Comparison of ENCODE assay signal across 35 cellular contexts in the genomic region with DNA sequence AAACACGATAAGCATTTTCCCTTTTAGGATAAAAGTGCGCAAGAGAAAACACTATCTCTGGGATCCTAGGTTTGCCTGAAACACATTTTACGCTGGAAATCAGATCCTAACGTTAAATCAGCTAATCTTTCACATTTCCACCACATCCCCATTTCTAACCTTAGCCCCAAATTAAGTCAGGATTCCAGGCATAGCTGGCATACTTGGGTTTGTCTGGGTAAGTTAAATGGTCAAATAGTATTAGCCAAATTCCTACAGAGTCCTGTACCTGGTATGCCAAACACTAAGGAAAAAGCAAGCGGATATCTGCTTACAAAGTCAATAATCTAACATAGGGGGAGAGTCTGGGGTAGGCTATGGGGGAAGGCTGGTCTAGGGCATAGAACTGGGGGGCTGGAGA.
A peak's percentile ranks its signal among the peaks of the same experiment; 100 is the strongest.
DNase-seq lines count a peak whose midpoint lies in the region; ATAC-seq and TF ChIP-seq lines count a peak whose summit lies in the region.
"Had no signal": no experiment of that assay in that cellular context is flagged by ENCODE, and none has a peak within 500 bp of the region (broad histone marks: within the 10 kb centered on the region; RNA-seq: fewer than 3 reads in every experiment).

No MANE protein-coding gene starts in this region.

- H2AFZ ChIP-seq in GM23338, result no peak overlapping the region; the same call in 1 of the 2 replicates

- no peaks in the 10 kb centered on the region for H3K9me3 ChIP-seq in iPS-20b (ENCODE audit: insufficient read depth, low read depth, low read length)
- H3K9me3 ChIP-seq: A549, upper lobe of left lung had no signal

- no peaks in the 10 kb centered on the region for H3F3A ChIP-seq in GM23338 (replicated peaks; ENCODE audit: low read depth)

- ATAC-seq in GM23338 (peak; percentile 90), WTC11 (peak; percentile 94)
- ATAC-seq in activated naive CD4-positive, alpha-beta T cell treated with anti-CD3 and anti-CD28 coated beads, Interleukin-2, amount 50 U/mL, for 72 hours, result no peak
- ATAC-seq in naive thymus-derived CD8-positive, alpha-beta T cell, result no peak
- ATAC-seq: A549; stimulated activated memory B cell treated with anti-CD40 and anti-IgM and Interleukin-4, amounts not matched to agents 10 μg/mL and 1 μg/mL and 100 μg/mL, for 72 hours had no signal

- no peaks in the 10 kb centered on the region for H3K9me3 Mint-ChIP-seq in GM23338
- peaks cover 8% of the 10 kb centered on the region; the same call in 1 of the 2 replicates for H3K9me3 Mint-ChIP-seq in WTC11
- peaks cover 10% of the 10 kb centered on the region for H3K9me3 Mint-ChIP-seq in progenitor cell of endocrine pancreas (ENCODE audit: low read depth)
- no peaks in the 10 kb centered on the region for H3K9me3 Mint-ChIP-seq in activated naive CD4-positive, alpha-beta T cell treated with anti-CD3 and anti-CD28 coated beads, Interleukin-2, amount 50 U/mL, for 72 hours
- peaks cover 0 to 7% (median 0%) of the 10 kb centered on the region in 9 donors for H3K9me3 Mint-ChIP-seq in naive thymus-derived CD8-positive, alpha-beta T cell
- H3K9me3 Mint-ChIP-seq: activated naive CD8-positive, alpha-beta T cell treated with anti-CD3 and anti-CD28 coated beads for 36 hours; stimulated activated memory B cell treated with anti-CD40 and anti-IgM and Interleukin-4, amounts not matched to agents 10 μg/mL and 1 μg/mL and 100 μg/mL, for 72 hours had no signal

- H3K79me2 ChIP-seq in GM23338 (replicated peaks; ENCODE audit: insufficient read depth), result no peaks in the 10 kb centered on the region

- H3K4me2 ChIP-seq in GM23338, result no peak overlapping the region
- H3K4me2 ChIP-seq: A549 had no signal

- H3K4me1 ChIP-seq in GM23338 (ENCODE audit: insufficient read depth) (peaks cover 28% of the 10 kb centered on the region), iPS-20b (ENCODE audit: insufficient read depth, low read length) (peaks cover 20% of the 10 kb centered on the region)
- H3K4me1 ChIP-seq: A549, SJSA1, upper lobe of left lung had no signal

- CTCF ChIA-PET in WTC11 (lab: Charles Lee), result interaction anchor here (0.5 to 1.2 kb wide), 5 partner anchors 8 to 352 kb away, joined by 3 to 4 read pairs (median 3); no protein-coding TSS in a partner anchor

- H3K27me3 ChIP-seq in GM23338 (ENCODE audit: insufficient read depth), result no peaks in the 10 kb centered on the region
- H3K27me3 ChIP-seq in iPS-20b (ENCODE audit: insufficient read depth, low read length), result no peaks in the 10 kb centered on the region
- H3K27me3 ChIP-seq: SJSA1, upper lobe of left lung had no signal

- H3K4me3 Mint-ChIP-seq in GM23338 (no peak overlapping the region), WTC11 (no peak overlapping the region), progenitor cell of endocrine pancreas (ENCODE audit: low read depth) (no peak overlapping the region)
- H3K4me3 Mint-ChIP-seq in naive thymus-derived CD8-positive, alpha-beta T cell, result no peak overlapping the region
- H3K4me3 Mint-ChIP-seq: activated naive CD8-positive, alpha-beta T cell treated with anti-CD3 and anti-CD28 coated beads for 36 hours; CD4-positive, CD25-positive, alpha-beta regulatory T cell; naive B cell; stimulated activated memory B cell treated with anti-CD40 and anti-IgM and Interleukin-4, amounts not matched to agents 10 μg/mL and 1 μg/mL and 100 μg/mL, for 72 hours had no signal

- H3K9me2 ChIP-seq in GM23338 (ENCODE audit: insufficient read depth), result peaks cover 5% of the 10 kb centered on the region; the same call in 1 of the 2 replicates

- H3K4me1 Mint-ChIP-seq in GM23338, result peaks cover 25% of the 10 kb centered on the region
- peaks cover 27% of the 10 kb centered on the region for H3K4me1 Mint-ChIP-seq in WTC11
- peaks cover 4% of the 10 kb centered on the region for H3K4me1 Mint-ChIP-seq in progenitor cell of endocrine pancreas (ENCODE audit: low read depth)
- H3K4me1 Mint-ChIP-seq in naive thymus-derived CD8-positive, alpha-beta T cell, result no peaks in the 10 kb centered on the region
- H3K4me1 Mint-ChIP-seq: activated naive CD8-positive, alpha-beta T cell treated with anti-CD3 and anti-CD28 coated beads for 36 hours; CD4-positive, CD25-positive, alpha-beta regulatory T cell; naive B cell had no signal

- TF ChIP-seq CTCF in GM23338 (conservative IDR thresholded peaks at IDR 0.05; ENCODE audit: low read depth in 2 of 2) (no peak), WTC11 (IDR thresholded peaks at IDR 0.05) (no peak), progenitor cell of endocrine pancreas (IDR thresholded peaks at IDR 0.05; ENCODE audit: unreplicated experiment) (no peak)

- H3K36me3 Mint-ChIP-seq in GM23338 (ENCODE audit: low read depth), result no peaks in the 10 kb centered on the region
- H3K36me3 Mint-ChIP-seq in WTC11, result no peaks in the 10 kb centered on the region
- H3K36me3 Mint-ChIP-seq in progenitor cell of endocrine pancreas (ENCODE audit: insufficient read depth), result no peaks in the 10 kb centered on the region
- no peaks in the 10 kb centered on the region for H3K36me3 Mint-ChIP-seq in activated naive CD4-positive, alpha-beta T cell treated with anti-CD3 and anti-CD28 coated beads, Interleukin-2, amount 50 U/mL, for 72 hours
- no peaks in the 10 kb centered on the region for H3K36me3 Mint-ChIP-seq in naive thymus-derived CD8-positive, alpha-beta T cell
- H3K36me3 Mint-ChIP-seq: activated naive CD8-positive, alpha-beta T cell treated with anti-CD3 and anti-CD28 coated beads for 36 hours; CD4-positive, CD25-positive, alpha-beta regulatory T cell; stimulated activated memory B cell treated with anti-CD40 and anti-IgM and Interleukin-4, amounts not matched to agents 10 μg/mL and 1 μg/mL and 100 μg/mL, for 72 hours had no signal

- no peak overlapping the region for H3K9ac ChIP-seq in iPS-20b (ENCODE audit: low read depth, low read length)

- H3K27me3 Mint-ChIP-seq in GM23338 (ENCODE audit: insufficient read depth, low read depth, poor library complexity) (no peaks in the 10 kb centered on the region), WTC11 (ENCODE audit: low read depth) (no peaks in the 10 kb centered on the region), progenitor cell of endocrine pancreas (peaks cover 11% of the 10 kb centered on the region)
- peaks cover 0 to 8% (median 4%) of the 10 kb centered on the region in 5 donors for H3K27me3 Mint-ChIP-seq in naive thymus-derived CD8-positive, alpha-beta T cell
- H3K27me3 Mint-ChIP-seq: CD4-positive, CD25-positive, alpha-beta regulatory T cell; stimulated activated memory B cell treated with anti-CD40 and anti-IgM and Interleukin-4, amounts not matched to agents 10 μg/mL and 1 μg/mL and 100 μg/mL, for 72 hours had no signal

- H3K4me3 ChIP-seq in GM23338, result no peak overlapping the region
- peak overlapping the region; percentile 32; the same call in 1 of the 2 replicates for H3K4me3 ChIP-seq in iPS-20b (ENCODE audit: low read length)
- H3K4me3 ChIP-seq: A549, SJSA1, upper lobe of left lung had no signal

- H3K27ac ChIP-seq in GM23338 (ENCODE audit: low read depth), result peak overlapping the region; percentile 86
- no peak overlapping the region for H3K27ac ChIP-seq in iPS-20b (ENCODE audit: low read length)
- H3K27ac ChIP-seq: A549, epithelial cell of prostate, SJSA1, upper lobe of left lung, VCaP had no signal

- peak; percentile 86 for DNase-seq in GM23338 (ENCODE audit: low spot score)
- no peak for DNase-seq in WTC11 (ENCODE audit: low spot score)
- DNase-seq in progenitor cell of endocrine pancreas (ENCODE audit: low spot score, unreplicated experiment), result no peak
- DNase-seq in stimulated activated CD8-positive, alpha-beta memory T cell treated with anti-CD3 and anti-CD28 coated beads, Interleukin-4, amount 100 ng/mL, for 48 hours, result no peak
- DNase-seq in occipital lobe (lab: John Stamatoyannopoulos, UW), result no peak
- no peak for DNase-seq in activated naive CD4-positive, alpha-beta T cell treated with anti-CD3 and anti-CD28 coated beads, Interleukin-2, amount 50 U/mL, for 72 hours (ENCODE audit: low spot score in 2 of 2)
- no peak for DNase-seq in naive thymus-derived CD8-positive, alpha-beta T cell
- DNase-seq: activated CD4-positive, alpha-beta T cell treated with anti-CD3 and anti-CD28 coated beads for 48 hours; activated CD8-positive, alpha-beta memory T cell treated with anti-CD3 and anti-CD28 coated beads for 24 hours; activated effector memory CD4-positive, alpha-beta T cell treated with Interleukin-2 at 50 U/mL for 16 hours; activated naive CD8-positive, alpha-beta T cell treated with anti-CD3 and anti-CD28 coated beads for 36 hours; activated T-cell treated with anti-CD3 and anti-CD28 coated beads for 4 hours; AML-193; anterior cingulate cortex; CD4-positive, CD25-positive, alpha-beta regulatory T cell; DND-41; effector CD8-positive, alpha-beta T cell; HCEC 1CT; hippocampal formation; kidney; midbrain; naive B cell; NCI-H1048; NCI-H1694; NCI-H510A; RPMI8226; substantia nigra; T1000; upper lobe of left lung had no signal

- no peaks in the 10 kb centered on the region for H3K36me3 ChIP-seq in GM23338 (ENCODE audit: insufficient read depth)
- H3K36me3 ChIP-seq in iPS-20b (ENCODE audit: insufficient read depth, low read depth, low read length), result no peaks in the 10 kb centered on the region
- H3K36me3 ChIP-seq: SJSA1, upper lobe of left lung had no signal

- POLR2A ChIA-PET in WTC11 (lab: Charles Lee), result interaction anchor here (0.6 kb wide), 1 partner anchor 9 kb away, joined by 4 read pairs; no protein-coding TSS in a partner anchor
- POLR2A ChIA-PET in naive thymus-derived CD8-positive, alpha-beta T cell (lab: Charles Lee), result no interaction called here

- H4K20me1 ChIP-seq in GM23338 (replicated peaks; ENCODE audit: insufficient read depth), result no peaks in the 10 kb centered on the region

- H3K27ac Mint-ChIP-seq in GM23338, result peak overlapping the region; percentile 27; the same call in 1 of the 2 replicates
- H3K27ac Mint-ChIP-seq in WTC11, result peak overlapping the region; percentile 85
- H3K27ac Mint-ChIP-seq in progenitor cell of endocrine pancreas, result peak overlapping the region; percentile 37
- no peak overlapping the region for H3K27ac Mint-ChIP-seq in activated naive CD4-positive, alpha-beta T cell treated with anti-CD3 and anti-CD28 coated beads, Interleukin-2, amount 50 U/mL, for 72 hours
- no peak overlapping the region for H3K27ac Mint-ChIP-seq in naive thymus-derived CD8-positive, alpha-beta T cell
- H3K27ac Mint-ChIP-seq: activated naive CD8-positive, alpha-beta T cell treated with anti-CD3 and anti-CD28 coated beads for 36 hours; CD4-positive, CD25-positive, alpha-beta regulatory T cell; naive B cell; stimulated activated memory B cell treated with anti-CD40 and anti-IgM and Interleukin-4, amounts not matched to agents 10 μg/mL and 1 μg/mL and 100 μg/mL, for 72 hours had no signal

TF ChIP-seq in WTC11, 78 proteins besides CTCF, POLR2A, EP300 and RAD21 (continues in another document):
- TF ChIP-seq ESRRA (CRISPR knock-in tag; IDR thresholded peaks at IDR 0.05; ENCODE audit: borderline replicate concordance), result no peak
- peak; percentile 71; the same call in 1 of the 2 replicates for TF ChIP-seq TEAD1 (CRISPR knock-in tag; IDR thresholded peaks at IDR 0.05)
- no peak for TF ChIP-seq SOX15 (CRISPR knock-in tag; IDR thresholded peaks at IDR 0.05)
- TF ChIP-seq TEAD4 (CRISPR knock-in tag; IDR thresholded peaks at IDR 0.05), result peak; percentile 80; the same call in 1 of the 2 replicates

Comparison
In these comparisons a context has a peak if more than half of its experiments do, and no peak if none do; other contexts are left out.
1. ATAC-seq: peak in GM23338 (single experiment) and WTC11 (single experiment); none in activated naive CD4-positive, alpha-beta T cell treated with anti-CD3 and anti-CD28 coated beads, Interleukin-2, amount 50 U/mL, for 72 hours (0 of 2) and naive thymus-derived CD8-positive, alpha-beta T cell (0 of 2).
2. H3K27ac Mint-ChIP-seq: peak in GM23338 (single experiment), WTC11 (single experiment) and progenitor cell of endocrine pancreas (single experiment); none in activated naive CD4-positive, alpha-beta T cell treated with anti-CD3 and anti-CD28 coated beads, Interleukin-2, amount 50 U/mL, for 72 hours (0 of 2) and naive thymus-derived CD8-positive, alpha-beta T cell (0 of 10).